17 cellular contexts compared by ENCODE assay signal in genomic region chr10:109992485-109992884, GRCh38. TPM values are rescaled to one million over a fixed set of nuclear protein-coding genes. Genes with fewer than 3 reads are reported as not detected.
DNase-seq lines count a peak whose midpoint lies in the region; ATAC-seq, FAIRE-seq and TF ChIP-seq lines count a peak whose summit lies in the region.
"Had no signal": no experiment of that assay in that cellular context is flagged by ENCODE, and none has a peak within 500 bp of the region (broad histone marks: within the 10 kb centered on the region; RNA-seq: fewer than 3 reads in every experiment).

No MANE protein-coding gene starts in this region.

- no peak for TF ChIP-seq EP300 in K562 (IDR thresholded peaks at IDR 0.05; ENCODE audit: low read length)

- H3K9me2 ChIP-seq in GM23248 (ENCODE audit: insufficient read depth), result no peaks in the 10 kb centered on the region

- DNase-seq in GM23248 (peak; percentile 82), K562 (ENCODE audit: extremely low read depth in 1 of 4, low spot score in 3 of 4) (no peak), left ventricle myocardium superior (no peak), HAP-1 (ENCODE audit: low spot score in 2 of 2) (no peak), NCI-H524 treated with DMSO at 0.1 percent for 48 hours (lab: John Stamatoyannopoulos, UW) (no peak)
- DNase-seq in activated naive CD4-positive, alpha-beta T cell treated with anti-CD3 and anti-CD28 coated beads, Interleukin-2, amount 50 U/mL, for 16 hours, result no peak
- DNase-seq: activated naive CD4-positive, alpha-beta T cell treated with anti-CD3 and anti-CD28 coated beads, Interleukin-2, amount 10 ng/mL, durations not matched to agents 7 days and 5 days; C1 segment of cervical spinal cord; DMS79; NCI-H1930; NCI-H748 treated with DMSO at 0.1 percent for 48 hours; upper lobe of right lung had no signal

- peak overlapping the region; percentile 60 for H2AFZ ChIP-seq in GM23248
- peak overlapping the region; percentile 66 for H2AFZ ChIP-seq in K562 (ENCODE audit: low read depth, low read length)

- ATAC-seq in K562 (no peak), left ventricle myocardium superior (peak; percentile 37), HG02678 (IDR thresholded peaks at IDR 0.05; ENCODE audit: unreplicated experiment) (no peak)
- ATAC-seq: esophagus mucosa; stimulated activated effector memory CD8-positive, alpha-beta T cell treated with anti-CD3 and anti-CD28 coated beads, Interleukin-12 subunit alpha, Interleukin-12 subunit beta, amount 100 ng/mL, for 72 hours; upper lobe of right lung had no signal

- no peak for TF ChIP-seq CTCF in K562 (IDR thresholded peaks at IDR 0.05 in 2 of 3, conservative IDR thresholded peaks at IDR 0.05 in 1 of 3; ENCODE audit: insufficient read depth in 2 of 3, low read depth in 1 of 3, low read length in 3 of 3)

- H3K4me3 ChIP-seq in GM23248 (peak overlapping the region; percentile 67), K562 (no peak overlapping the region), skeletal muscle satellite cell (ENCODE audit: low read length) (no peak overlapping the region), HAP-1 (no peak overlapping the region)
- H3K4me3 ChIP-seq: upper lobe of right lung had no signal

- WGBS in GM23248 (ENCODE audit: low coverage in 1 of 2, low lambda C conversion rate in 2 of 2, missing lambda C conversion rate in 2 of 2), 2 experiments, result 14 to 21% methylated on average over 3 of the region's 3 CpGs
- 43% methylated on average over 3 of the region's 3 CpGs for WGBS in K562 (ENCODE audit: insufficient coverage, low coverage, missing lambda C conversion rate)

- H3K9ac ChIP-seq in GM23248, result peak overlapping the region; percentile 68
- H3K9ac ChIP-seq in K562 (ENCODE audit: insufficient read depth in 1 of 2, low read depth in 2 of 2, low read length in 2 of 2), result no peak overlapping the region
- H3K9ac ChIP-seq in skeletal muscle satellite cell (ENCODE audit: low read depth, low read length), result no peak overlapping the region

- no peaks in the 10 kb centered on the region for H3K9me1 ChIP-seq in K562 (ENCODE audit: control insufficient read depth, insufficient read depth, low read length)

- TF ChIP-seq POLR2A in K562 (conservative IDR thresholded peaks at IDR 0.05), result no peak

- H3K36me3 ChIP-seq in GM23248 (ENCODE audit: low read depth), result no peaks in the 10 kb centered on the region
- no peaks in the 10 kb centered on the region for H3K36me3 ChIP-seq in K562 (ENCODE audit: control insufficient read depth, insufficient read depth, low read length)
- no peaks in the 10 kb centered on the region for H3K36me3 ChIP-seq in skeletal muscle satellite cell (ENCODE audit: insufficient read depth, low read length)
- H3K36me3 ChIP-seq in HAP-1 (replicated peaks), result no peaks in the 10 kb centered on the region
- H3K36me3 ChIP-seq: upper lobe of right lung had no signal

- peaks cover 59% of the 10 kb centered on the region for H3K4me1 ChIP-seq in GM23248 (ENCODE audit: insufficient read depth)
- H3K4me1 ChIP-seq in K562 (replicated peaks in 1 of 2; ENCODE audit: control insufficient read depth in 2 of 2, insufficient read depth in 2 of 2, low read length in 2 of 2), result peaks cover 5 to 29% of the 10 kb centered on the region in 2 experiments; a peak in 3 of 5 replicates
- H3K4me1 ChIP-seq in skeletal muscle satellite cell (ENCODE audit: control insufficient read depth, insufficient read depth, low read length), result peaks cover 12% of the 10 kb centered on the region
- H3K4me1 ChIP-seq in HAP-1, result peaks cover 14% of the 10 kb centered on the region
- H3K4me1 ChIP-seq: upper lobe of right lung had no signal

- BruUV-seq in K562 (replicated peaks; lab: Mats Ljungman, UMichigan), result no TSS peak

- H3K79me2 ChIP-seq in GM23248 (ENCODE audit: insufficient read depth), result no peaks in the 10 kb centered on the region
- no peaks in the 10 kb centered on the region for H3K79me2 ChIP-seq in K562 (ENCODE audit: control insufficient read depth, insufficient read depth, low read length)

- CTCF ChIA-PET in K562 (lab: Yijun Ruan, JAX; ENCODE audit: low intra/inter-chr PET ratio), result no interaction called here

- no peak for TF ChIP-seq RAD21 in K562 (CRISPR knock-in tag; conservative IDR thresholded peaks at IDR 0.05 in 1 of 2, IDR thresholded peaks at IDR 0.05 in 1 of 2)

- peak overlapping the region; percentile 90 for H3K27ac ChIP-seq in GM23248
- no peak overlapping the region; the same call in 2 of the 3 replicates for H3K27ac ChIP-seq in K562 (ENCODE audit: extremely low read depth, low read depth, low read length)
- H3K27ac ChIP-seq: upper lobe of right lung had no signal

- H3F3A ChIP-seq in GM23248 (ENCODE audit: insufficient read depth), result peaks cover 58% of the 10 kb centered on the region

- in situ Hi-C loops in GM23248 (cut with MboI), result no loop called here
- in situ Hi-C loops in K562 (cut with MboI), result no loop called here
- in situ Hi-C loops in HAP-1 (cut with MboI; ENCODE audit: low sequenced_read_pairs), result no loop called here

- peak overlapping the region; percentile 94 for H3K4me2 ChIP-seq in GM23248 (ENCODE audit: unreplicated experiment)
- no peak overlapping the region; the same call in 1 of the 2 replicates for H3K4me2 ChIP-seq in K562 (ENCODE audit: insufficient read depth, low read length)
- H3K4me2 ChIP-seq in skeletal muscle satellite cell (ENCODE audit: low read length), result peak overlapping the region; percentile 30

- H3K9me3 ChIP-seq in GM23248 (ENCODE audit: low read depth), result no peaks in the 10 kb centered on the region
- no peaks in the 10 kb centered on the region for H3K9me3 ChIP-seq in K562 (replicated peaks; ENCODE audit: control insufficient read depth, insufficient read depth, low read depth, low read length)
- H3K9me3 ChIP-seq in skeletal muscle satellite cell (replicated peaks; ENCODE audit: low read length), result peaks cover 5% of the 10 kb centered on the region
- no peaks in the 10 kb centered on the region for H3K9me3 ChIP-seq in HAP-1
- H3K9me3 ChIP-seq: upper lobe of right lung had no signal

- POLR2A ChIA-PET in K562 (lab: Yijun Ruan, JAX), result interaction anchor here (0.6 to 1.2 kb wide), 2 partner anchors 10 to 13 kb away, joined by 4 to 6 read pairs; no protein-coding TSS in a partner anchor

- FAIRE-seq in K562 (lab: Jason Lieb, UNC), result no peak
- FAIRE-seq: HTR-8/SVneo had no signal

- no peaks in the 10 kb centered on the region for H4K20me1 ChIP-seq in GM23248 (ENCODE audit: insufficient read depth)
- no peaks in the 10 kb centered on the region for H4K20me1 ChIP-seq in K562 (replicated peaks; ENCODE audit: control insufficient read depth, insufficient read depth, low read length)

- H3K27me3 ChIP-seq in GM23248 (replicated peaks; ENCODE audit: insufficient read depth) (no peaks in the 10 kb centered on the region), K562 (ENCODE audit: control insufficient read depth in 2 of 2, insufficient read depth in 2 of 2, low read length in 2 of 2) (no peaks in the 10 kb centered on the region), skeletal muscle satellite cell (ENCODE audit: control insufficient read depth, insufficient read depth, low read length) (no peaks in the 10 kb centered on the region), HAP-1 (ENCODE audit: low read depth) (no peaks in the 10 kb centered on the region)
- H3K27me3 ChIP-seq: upper lobe of right lung had no signal

- intact Hi-C loops in K562 (cut with micrococcal nuclease) (no loop called here), left ventricle myocardium superior (cut with micrococcal nuclease) (no loop called here)

TF ChIP-seq in K562, 482 proteins besides CTCF, POLR2A, EP300 and RAD21:
- TF ChIP-seq HNRNPUL1 (IDR thresholded peaks at IDR 0.05; ENCODE audit: low read length) (no peak), CBFA2T2 (conservative IDR thresholded peaks at IDR 0.05) (0 out of 2 replicates have a peak, but pooled peaks have one; percentile 3), CBFA2T3 (IDR thresholded peaks at IDR 0.05) (peak; percentile 37), TAL1 (IDR thresholded peaks at IDR 0.05) (0 out of 2 replicates have a peak, but pooled peaks have one; percentile 27)

RNA-seq across cellular contexts. Expression of gene ADD3, which starts 15.3 kb away (rescaled TPM):
- total RNA-seq in GM23248 (2014; rRNA removed; shearing (Covaris generic)), result 128 and 1,101 TPM in 2 replicates
- 129 and 133 TPM in 2 replicates for polyA plus RNA-seq in GM23248 (2016; fragmentation: Nextera tagmentation; extraction: Ambion mirVana)
- 118 and 251 TPM in 2 replicates for total RNA-seq in K562 (2011; cell fraction: chromatin; rRNA removed; ENCODE audit: low replicate concordance)
- total RNA-seq in K562 (2011; cell fraction: nucleolus; rRNA removed), result 39.9 and 58.7 TPM in 2 replicates
- 91.3 and 97.2 TPM in 2 replicates for total RNA-seq in K562 (2011; cell fraction: nucleoplasm; rRNA removed)
- total RNA-seq in K562 (2014; rRNA removed), result 24.7 and 25.4 TPM in 2 replicates
- 44.9 and 52.7 TPM in 2 replicates for total RNA-seq in K562 (2014; rRNA removed; fragmentation: Illumina TruSeq; extraction: Trizol)
- total RNA-seq in K562 (2015; rRNA removed; fragmentation: Illumina TruSeq; extraction: Trizol), result 42.6 and 46.0 TPM in 2 replicates
- total RNA-seq in K562 (2021), result 31.7 and 32.3 TPM in 2 replicates
- polyA plus RNA-seq in K562 (2011; rRNA removed), result 98.7 and 125 TPM in 2 replicates
- polyA plus RNA-seq in K562 (2011; cell fraction: cytosol; rRNA removed), result 17.4 and 51.0 TPM in 2 replicates
- polyA plus RNA-seq in K562 (2011; cell fraction: nucleus; rRNA removed), result 70.6 and 117 TPM in 2 replicates
- polyA plus RNA-seq in K562 (2012), result 36.4 and 43.2 TPM in 2 replicates
- 53.4 and 95.6 TPM in 2 replicates for polyA plus RNA-seq in K562 (2014; fragmentation: Illumina TruSeq; extraction: Trizol)
- polyA plus RNA-seq in K562 (2014; fragmentation: Nextera tagmentation; extraction: Ambion mirVana), result 10 to 100 TPM; 13.2 to 15.1 TPM
- 25.1 and 31.7 TPM in 2 replicates for polyA plus RNA-seq in K562 (2014; rRNA removed)
- polyA minus RNA-seq in K562 (2011; rRNA and poly(A)+ RNA removed), result 153 TPM in 2 replicates
- polyA minus RNA-seq in K562 (2011; cell fraction: cytosol; rRNA and poly(A)+ RNA removed), result 28.1 and 63.8 TPM in 2 replicates
- polyA minus RNA-seq in K562 (2011; cell fraction: nucleus; rRNA and poly(A)+ RNA removed), result 40.8 and 87.7 TPM in 2 replicates
- total RNA-seq in left ventricle myocardium superior, result 117 TPM
- 195 and 297 TPM in 2 replicates for total RNA-seq in skeletal muscle satellite cell (2012; rRNA removed)
